In the genomic region with DNA sequence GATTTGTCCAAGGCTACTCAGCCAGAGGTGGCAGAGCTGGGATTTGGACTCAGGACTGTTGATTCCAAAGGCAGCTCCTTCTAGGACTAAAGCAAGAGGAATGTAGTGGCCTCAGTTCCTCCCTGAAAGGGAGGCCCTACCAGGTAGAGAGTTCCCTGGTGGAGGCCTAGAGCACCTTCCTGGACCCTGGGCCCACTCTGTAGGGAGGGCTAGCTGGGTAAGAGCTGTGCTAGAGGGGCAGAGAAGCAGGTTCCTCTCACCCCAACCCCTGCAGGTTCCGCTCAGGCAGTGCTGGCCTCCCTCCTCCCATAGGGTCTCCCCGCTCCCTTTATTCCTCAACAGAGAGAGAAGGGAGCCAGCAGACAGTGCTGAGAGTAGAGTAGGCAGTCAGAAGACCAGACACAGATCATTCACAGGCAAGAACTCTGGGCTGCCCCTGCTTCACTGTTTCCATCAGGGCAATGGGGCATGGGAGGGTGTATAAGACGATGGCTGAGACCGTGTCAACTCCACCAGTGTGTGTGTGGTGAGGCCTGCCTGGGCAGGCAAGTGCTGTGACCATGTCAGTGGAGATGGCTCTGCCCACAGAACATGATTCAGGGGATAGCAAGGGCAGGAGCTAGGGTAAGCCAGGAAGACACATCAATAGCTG, we compare ENCODE assay signal across 15 cellular contexts. TPM values are rescaled to one million over a fixed set of nuclear protein-coding genes. Genes with fewer than 3 reads are reported as not detected.
DNase-seq lines count a peak whose midpoint lies in the region; ATAC-seq and TF ChIP-seq lines count a peak whose summit lies in the region.
"Had no signal": no experiment of that assay in that cellular context is flagged by ENCODE, and none has a peak within 500 bp of the region (broad histone marks: within the 10 kb centered on the region; RNA-seq: fewer than 3 reads in every experiment).

No MANE protein-coding gene starts in this region.

- H3K27me3 Mint-ChIP-seq in brain (peaks cover 7% of the 10 kb centered on the region), endodermal cell (ENCODE audit: insufficient read depth) (peaks cover 17% of the 10 kb centered on the region), neural progenitor cell (ENCODE audit: insufficient read depth, low read depth) (peaks cover 8% of the 10 kb centered on the region), MCF 10A (ENCODE audit: insufficient read depth, unreplicated experiment) (peaks cover 89% of the 10 kb centered on the region)

- POLR2A ChIA-PET in OCI-LY7 (lab: Charles Lee) = interaction anchor here (1.1 kb wide), 1 partner anchor 12 kb away, joined by 3 read pairs; a partner anchor contains a TSS
- POLR2A ChIA-PET in MCF 10A (lab: Yijun Ruan, JAX) = no interaction called here

- H3K27me3 ChIP-seq in endodermal cell (ENCODE audit: control insufficient read depth, insufficient read depth, low read length, poor library complexity, severe bottlenecking) (no peaks in the 10 kb centered on the region), neural progenitor cell (no peaks in the 10 kb centered on the region), aorta (ENCODE audit: control insufficient read depth in 1 of 2, insufficient read depth in 2 of 2, low read length in 1 of 2) (no peaks in the 10 kb centered on the region)
- H3K27me3 ChIP-seq: BE2C had no signal

- peaks cover 13% of the 10 kb centered on the region for H3K9me3 ChIP-seq in endodermal cell (ENCODE audit: control insufficient read depth, low read length)
- peaks cover 13% of the 10 kb centered on the region for H3K9me3 ChIP-seq in neural progenitor cell (ENCODE audit: low read depth)
- H3K9me3 ChIP-seq in aorta (ENCODE audit: control insufficient read depth, low read length) = no peaks in the 10 kb centered on the region
- H3K9me3 ChIP-seq in OCI-LY7 (ENCODE audit: low read length) = no peaks in the 10 kb centered on the region
- H3K9me3 ChIP-seq: A549, BE2C had no signal

- H2AFZ ChIP-seq in neural progenitor cell (replicated peaks) (no peak overlapping the region), OCI-LY7 (ENCODE audit: low read length) (no peak overlapping the region)
- H2AFZ ChIP-seq: GM23338 had no signal

- BruUV-seq in OCI-LY7 (replicated peaks; lab: Mats Ljungman, UMichigan) = no TSS peak
- BruUV-seq in MCF 10A (replicated peaks; lab: Mats Ljungman, UMichigan) = no TSS peak

- H3K27ac Mint-ChIP-seq in brain (peak overlapping the region; percentile 75 to 99 (median 84)), endodermal cell (no peak overlapping the region), neural progenitor cell (peak overlapping the region; percentile 71), MCF 10A (ENCODE audit: low read depth, unreplicated experiment) (no peak overlapping the region)
- H3K27ac Mint-ChIP-seq: CD4-positive, alpha-beta memory T cell; GM23338 had no signal

- ATAC-seq in aorta (ENCODE audit: low FRiP score) = peak; percentile 36
- ATAC-seq: A549, GM12878, GM23338 had no signal

- H3K27ac ChIP-seq in endodermal cell (ENCODE audit: low read depth, low read length) = no peak overlapping the region
- no peak overlapping the region for H3K27ac ChIP-seq in neural progenitor cell
- no peak overlapping the region for H3K27ac ChIP-seq in aorta (ENCODE audit: low read depth in 1 of 2, low read length in 2 of 2)
- H3K27ac ChIP-seq in OCI-LY7 (ENCODE audit: low read depth, low read length, poor library complexity, severe bottlenecking) = no peak overlapping the region
- H3K27ac ChIP-seq: A549, C4-2B had no signal

- H3K9ac ChIP-seq in endodermal cell (ENCODE audit: extremely low read depth, low read length, poor library complexity, severe bottlenecking) (no peak overlapping the region), neural progenitor cell (no peak overlapping the region)

- H3K9me3 Mint-ChIP-seq in brain (peaks cover 0 to 7% (median 3%) of the 10 kb centered on the region in 5 experiments), endodermal cell (peaks cover 73% of the 10 kb centered on the region), neural progenitor cell (peaks cover 19% of the 10 kb centered on the region), MCF 10A (ENCODE audit: unreplicated experiment) (no peaks in the 10 kb centered on the region)
- H3K9me3 Mint-ChIP-seq: GM23338 had no signal

- H3K9me2 ChIP-seq in OCI-LY7 (ENCODE audit: insufficient read depth, low read length) = no peaks in the 10 kb centered on the region

- H3K4me3 Mint-ChIP-seq in brain (no peak overlapping the region), endodermal cell (no peak overlapping the region), neural progenitor cell (no peak overlapping the region), MCF 10A (ENCODE audit: unreplicated experiment) (no peak overlapping the region)
- H3K4me3 Mint-ChIP-seq: CD4-positive, alpha-beta memory T cell; GM23338 had no signal

- H3K4me1 Mint-ChIP-seq in brain = peaks cover 58% of the 10 kb centered on the region
- H3K4me1 Mint-ChIP-seq in endodermal cell = peaks cover 12% of the 10 kb centered on the region
- H3K4me1 Mint-ChIP-seq in neural progenitor cell = peaks cover 33% of the 10 kb centered on the region
- no peaks in the 10 kb centered on the region for H3K4me1 Mint-ChIP-seq in MCF 10A (ENCODE audit: insufficient read depth, unreplicated experiment)
- H3K4me1 Mint-ChIP-seq: CD4-positive, alpha-beta memory T cell had no signal

- H3K4me1 ChIP-seq in endodermal cell (ENCODE audit: control insufficient read depth, insufficient read depth, low read length) (no peaks in the 10 kb centered on the region), neural progenitor cell (peaks cover 15% of the 10 kb centered on the region), aorta (ENCODE audit: control insufficient read depth in 1 of 2, insufficient read depth in 2 of 2, low read length in 2 of 2) (no peaks in the 10 kb centered on the region), OCI-LY7 (ENCODE audit: insufficient read depth, low read length, poor library complexity, severe bottlenecking) (no peaks in the 10 kb centered on the region)
- H3K4me1 ChIP-seq: A549, BE2C had no signal

- H4K20me1 ChIP-seq in neural progenitor cell (ENCODE audit: low read depth) (no peaks in the 10 kb centered on the region), OCI-LY7 (ENCODE audit: insufficient read depth, low read length) (no peaks in the 10 kb centered on the region)

- H3K4me3 ChIP-seq in endodermal cell (ENCODE audit: low read length) (no peak overlapping the region), neural progenitor cell (no peak overlapping the region), aorta (ENCODE audit: low read length in 2 of 2) (no peak overlapping the region), OCI-LY7 (ENCODE audit: low read depth, low read length, poor library complexity, severe bottlenecking) (no peak overlapping the region)
- H3K4me3 ChIP-seq: A549, GM12878, GM23338 had no signal

- WGBS in endodermal cell (ENCODE audit: insufficient coverage in 1 of 2, insufficient read length in 1 of 2), 2 experiments = 50 to 84% methylated on average over 2 of the region's 4 CpGs
- WGBS in aorta, 2 donors = 92 to 98% methylated on average over 3 to 4 of the region's 4 CpGs

- TF ChIP-seq CTCF in brain (conservative IDR thresholded peaks at IDR 0.05) = no peak
- TF ChIP-seq CTCF in endodermal cell (conservative IDR thresholded peaks at IDR 0.05) = no peak
- TF ChIP-seq CTCF in neural progenitor cell (IDR thresholded peaks at IDR 0.05) = no peak
- no peak for TF ChIP-seq CTCF in OCI-LY7 (conservative IDR thresholded peaks at IDR 0.05; ENCODE audit: low read length)
- TF ChIP-seq CTCF in MCF 10A (IDR thresholded peaks at IDR 0.05; ENCODE audit: unreplicated experiment) = no peak

- H3K79me2 ChIP-seq in neural progenitor cell (ENCODE audit: low read depth) = no peaks in the 10 kb centered on the region
- H3K79me2 ChIP-seq in OCI-LY7 (ENCODE audit: insufficient read depth, low read depth, low read length) = no peaks in the 10 kb centered on the region

- CTCF ChIA-PET in OCI-LY7 (lab: Charles Lee; ENCODE audit: unreplicated experiment) = no interaction called here
- CTCF ChIA-PET in MCF 10A (lab: Yijun Ruan, JAX) = interaction anchor here (0.7 to 1.2 kb wide), 2 partner anchors 95 to 367 kb away, joined by 3 read pairs; no protein-coding TSS in a partner anchor

- intact Hi-C loops in aorta (cut with DNase I) = no loop called here
- intact Hi-C loops in OCI-LY7 (cut with micrococcal nuclease; ENCODE audit: unreplicated experiment) = no loop called here
- intact Hi-C loops in MCF 10A (cut with micrococcal nuclease) = no loop called here

- no peaks in the 10 kb centered on the region for H3K36me3 ChIP-seq in endodermal cell (ENCODE audit: control insufficient read depth, insufficient read depth, low read length)
- H3K36me3 ChIP-seq in neural progenitor cell = no peaks in the 10 kb centered on the region
- H3K36me3 ChIP-seq in aorta (ENCODE audit: control insufficient read depth in 1 of 2, insufficient read depth in 2 of 2, low read length in 1 of 2) = no peaks in the 10 kb centered on the region
- H3K36me3 ChIP-seq in OCI-LY7 (ENCODE audit: insufficient read depth, low read length) = no peaks in the 10 kb centered on the region
- H3K36me3 ChIP-seq: BE2C had no signal

- no peaks in the 10 kb centered on the region for H3K36me3 Mint-ChIP-seq in brain
- no peaks in the 10 kb centered on the region for H3K36me3 Mint-ChIP-seq in endodermal cell (ENCODE audit: low read depth)
- no peaks in the 10 kb centered on the region for H3K36me3 Mint-ChIP-seq in neural progenitor cell
- no peaks in the 10 kb centered on the region for H3K36me3 Mint-ChIP-seq in MCF 10A (ENCODE audit: insufficient read depth, unreplicated experiment)
- H3K36me3 Mint-ChIP-seq: CD4-positive, alpha-beta memory T cell had no signal

- DNase-seq in endodermal cell = peak; percentile 41
- no peak for DNase-seq in neural progenitor cell (ENCODE audit: low spot score)
- DNase-seq in aorta = no peak
- DNase-seq in OCI-LY7 (ENCODE audit: low spot score) = no peak
- DNase-seq in stimulated activated CD4-positive, alpha-beta T cell treated with anti-CD3 and anti-CD28 coated beads, Interleukin-4, amount 100 ng/mL, for 4 hours = no peak
- no peak for DNase-seq in MCF 10A (ENCODE audit: unreplicated experiment)
- DNase-seq: BE2C; CD4-positive, alpha-beta memory T cell; DMS79; H7 had no signal

- H3K4me2 ChIP-seq in neural progenitor cell (no peak overlapping the region), OCI-LY7 (ENCODE audit: low read length) (no peak overlapping the region)
- H3K4me2 ChIP-seq: A549, GM23338 had no signal

- H3F3A ChIP-seq in neural progenitor cell (ENCODE audit: low read depth) = peaks cover 4% of the 10 kb centered on the region

RNA-seq across cellular contexts. Expression of a gene that starts 12.4 kb away (rescaled TPM):
- polyA plus RNA-seq in brain (ENCODE audit: insufficient read depth, low read depth, low replicate concordance) (105 TPM), aorta (10 to 100 TPM; 11.1 to 33.3 TPM)
- total RNA-seq in endodermal cell (10 to 100 TPM; 32.0 to 32.6 TPM), neural progenitor cell (ENCODE audit: low replicate concordance) (53.6 and 62.1 TPM in 2 replicates), aorta (10 to 100 TPM; 26.1 to 28.1 TPM), OCI-LY7 (2022) (18.4 and 20.8 TPM in 2 replicates), MCF 10A (2022) (12.6 and 14.1 TPM in 2 replicates)
- polyA plus RNA-seq in endodermal cell (2013, experiment 1 of 2) = 56.6 TPM
- polyA plus RNA-seq in endodermal cell (2013, experiment 2 of 2) = 53.0 TPM
- total RNA-seq in OCI-LY7 (2014; rRNA removed; shearing (Covaris generic)) = 20.2 and 23.6 TPM in 2 replicates

Comparison
In these comparisons a context has a peak if more than half of its experiments do, and no peak if none do; other contexts are left out.
1. H3K27ac Mint-ChIP-seq: peak in brain (5 of 5) and neural progenitor cell (single experiment); none in endodermal cell (single experiment) and MCF 10A (single experiment).